25 cellular contexts compared by ENCODE assay signal in the genomic region with DNA sequence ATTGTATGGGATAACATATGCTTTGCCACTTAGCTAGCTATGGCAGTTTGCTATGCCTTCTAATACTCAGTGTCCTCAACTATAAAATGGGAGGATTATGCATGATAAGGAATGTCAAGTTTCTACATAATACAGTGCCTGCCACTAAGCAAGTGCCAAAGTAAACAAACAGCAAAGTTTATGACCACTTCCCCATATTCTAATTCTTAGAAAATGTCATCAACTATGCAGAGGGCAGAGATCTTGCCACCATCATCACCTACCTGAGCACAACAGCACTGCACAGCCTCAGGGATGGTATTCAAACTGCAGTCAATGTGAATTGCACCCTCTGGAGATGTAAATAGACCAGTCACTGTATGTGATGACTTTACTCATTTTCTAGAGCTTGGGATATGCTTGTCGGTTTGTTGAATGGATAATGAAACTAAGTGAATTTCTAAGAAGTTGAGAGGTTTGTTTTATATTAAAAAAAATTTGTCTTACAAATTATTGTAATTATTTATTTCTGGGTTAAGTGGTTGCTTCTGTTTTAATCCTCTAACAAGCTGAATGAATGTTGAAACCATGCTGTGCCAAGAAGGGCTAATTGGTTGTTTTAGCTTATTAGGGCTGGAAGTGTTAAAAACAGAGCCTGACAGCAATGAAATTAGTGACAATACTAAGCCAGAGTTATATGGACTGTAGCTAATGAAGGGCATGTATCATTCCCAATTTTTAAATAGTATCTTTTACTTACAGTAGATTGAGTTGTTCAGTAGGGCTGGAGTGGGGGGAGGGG.
DNase-seq lines count a peak whose midpoint lies in the region; ATAC-seq and TF ChIP-seq lines count a peak whose summit lies in the region.
"Had no signal": no experiment of that assay in that cellular context is flagged by ENCODE, and none has a peak within 500 bp of the region (broad histone marks: within the 10 kb centered on the region; RNA-seq: fewer than 3 reads in every experiment).

No MANE protein-coding gene starts in this region.

- no peaks in the 10 kb centered on the region for H3K27me3 ChIP-seq in ACC112 (ENCODE audit: insufficient read depth, low read length)
- H3K27me3 ChIP-seq in iPS-20b (ENCODE audit: insufficient read depth, low read length) = no peaks in the 10 kb centered on the region
- H3K27me3 ChIP-seq in upper lobe of left lung = no peaks in the 10 kb centered on the region
- H3K27me3 ChIP-seq: adrenal gland, dorsolateral prefrontal cortex, heart right ventricle, Peyer's patch, uterus had no signal

- no peak for TF ChIP-seq POLR2A in upper lobe of left lung (IDR thresholded peaks at IDR 0.05)

- no peaks in the 10 kb centered on the region for H3K36me3 Mint-ChIP-seq in naive thymus-derived CD8-positive, alpha-beta T cell

- no peaks in the 10 kb centered on the region for H3K36me3 ChIP-seq in ACC112 (ENCODE audit: insufficient read depth, low read length)
- H3K36me3 ChIP-seq in iPS-20b (ENCODE audit: insufficient read depth, low read depth, low read length) = no peaks in the 10 kb centered on the region
- H3K36me3 ChIP-seq in upper lobe of left lung = no peaks in the 10 kb centered on the region
- H3K36me3 ChIP-seq: adrenal gland, heart right ventricle, Peyer's patch, uterus had no signal

- H3K4me3 Mint-ChIP-seq in naive thymus-derived CD8-positive, alpha-beta T cell = no peak overlapping the region
- H3K4me3 Mint-ChIP-seq: T-helper 17 cell had no signal

- H3K27ac ChIP-seq in ACC112 (ENCODE audit: low read depth, low read length) (no peak overlapping the region), iPS-20b (ENCODE audit: low read length) (no peak overlapping the region), upper lobe of left lung (no peak overlapping the region)
- H3K27ac ChIP-seq: adrenal gland, dorsolateral prefrontal cortex, heart right ventricle, Peyer's patch, uterus had no signal

- peaks cover 0 to 20% (median 6%) of the 10 kb centered on the region in 9 donors for H3K9me3 Mint-ChIP-seq in naive thymus-derived CD8-positive, alpha-beta T cell

- H3K4me3 ChIP-seq in ACC112 (ENCODE audit: low read depth, low read length) = peak overlapping the region; percentile 29; the same call in 1 of the 2 replicates
- H3K4me3 ChIP-seq in iPS-20b (ENCODE audit: low read length) = 0 out of 2 replicates have a peak overlapping the region, but pooled peaks have one; percentile 11
- H3K4me3 ChIP-seq in upper lobe of left lung = no peak overlapping the region
- H3K4me3 ChIP-seq: adrenal gland, dorsolateral prefrontal cortex, GM12878, heart right ventricle, Peyer's patch, uterus had no signal

- WGBS in upper lobe of left lung, 2 donors = 38 to 50% methylated on average over 1 of the region's 1 CpG

- H3K4me1 ChIP-seq in ACC112 (ENCODE audit: control insufficient read depth, insufficient read depth, low read length, unreplicated experiment) (peaks cover 42% of the 10 kb centered on the region), iPS-20b (ENCODE audit: insufficient read depth, low read length) (peaks cover 60% of the 10 kb centered on the region), upper lobe of left lung (no peaks in the 10 kb centered on the region)
- H3K4me1 ChIP-seq: adrenal gland, Peyer's patch, uterus had no signal

- H3K9me3 ChIP-seq in iPS-20b (ENCODE audit: insufficient read depth, low read depth, low read length) = no peaks in the 10 kb centered on the region
- no peaks in the 10 kb centered on the region for H3K9me3 ChIP-seq in upper lobe of left lung
- H3K9me3 ChIP-seq: adrenal gland, heart right ventricle, Peyer's patch, uterus had no signal

- peak overlapping the region; percentile 56 for H2AFZ ChIP-seq in ACC112 (ENCODE audit: low read length, unreplicated experiment)

- ATAC-seq in upper lobe of left lung (ENCODE audit: low FRiP score in 2 of 2) = no peak
- ATAC-seq in naive thymus-derived CD8-positive, alpha-beta T cell = no peak
- ATAC-seq: GM12878, heart right ventricle, right cardiac atrium, T-helper 17 cell had no signal

- peak overlapping the region; percentile 24; the same call in 1 of the 2 replicates for H3K9ac ChIP-seq in iPS-20b (ENCODE audit: low read depth, low read length)

- no peak overlapping the region for H3K27ac Mint-ChIP-seq in naive thymus-derived CD8-positive, alpha-beta T cell
- H3K27ac Mint-ChIP-seq: T-helper 17 cell had no signal

- no peaks in the 10 kb centered on the region for H3K27me3 Mint-ChIP-seq in naive thymus-derived CD8-positive, alpha-beta T cell
- H3K27me3 Mint-ChIP-seq: T-helper 17 cell had no signal

- peak; percentile 18 for DNase-seq in HCEC 1CT
- peak; percentile 79 for DNase-seq in NCI-H69 (lab: John Stamatoyannopoulos, UW)
- DNase-seq in upper lobe of left lung = no peak
- DNase-seq in cerebellar cortex (ENCODE audit: low spot score) = no peak
- no peak for DNase-seq in naive thymus-derived CD8-positive, alpha-beta T cell
- no peak for DNase-seq in CD1c-positive myeloid dendritic cell (ENCODE audit: extremely low spot score)
- DNase-seq: activated CD4-positive, alpha-beta T cell treated with anti-CD3 and anti-CD28 coated beads, Interleukin-2, amount 50 U/mL, for 1 hour; activated CD8-positive, alpha-beta memory T cell treated with anti-CD3 and anti-CD28 coated beads, Interleukin-2, amount 50 U/mL, for 4 hours; activated effector memory CD4-positive, alpha-beta T cell treated with anti-CD3 and anti-CD28 coated beads, Interleukin-2, amount 50 U/mL, for 16 hours; adrenal gland; C1 segment of cervical spinal cord; DMS 273 treated with DMSO at 0.1 percent for 48 hours; dorsolateral prefrontal cortex; heart right ventricle; Karpas-422; kidney; NCI-H1092; occipital lobe; Peyer's patch; right cardiac atrium; T-helper 17 cell; uterus had no signal

- POLR2A ChIA-PET in naive thymus-derived CD8-positive, alpha-beta T cell (lab: Charles Lee) = no interaction called here

- TF ChIP-seq CTCF in upper lobe of left lung (IDR thresholded peaks at IDR 0.05) = no peak

- H3K4me1 Mint-ChIP-seq in naive thymus-derived CD8-positive, alpha-beta T cell = no peaks in the 10 kb centered on the region
- H3K4me1 Mint-ChIP-seq: T-helper 17 cell had no signal

- no peaks in the 10 kb centered on the region for H3K79me2 ChIP-seq in ACC112 (ENCODE audit: control insufficient read depth, insufficient read depth, low read length, unreplicated experiment)

- no peak for TF ChIP-seq EP300 in upper lobe of left lung (IDR thresholded peaks at IDR 0.05)

Comparison
In these comparisons a context has a peak if more than half of its experiments do, and no peak if none do; other contexts are left out.
1. H3K4me3 ChIP-seq: peak in ACC112 (single experiment) and iPS-20b (single experiment); none in upper lobe of left lung (0 of 4).
2. DNase-seq: peak in HCEC 1CT (single experiment) and NCI-H69 (single experiment); none in upper lobe of left lung (0 of 2), cerebellar cortex (single experiment), naive thymus-derived CD8-positive, alpha-beta T cell (0 of 10) and CD1c-positive myeloid dendritic cell (single experiment).